ENCODE assay signal across 15 cellular contexts in the genomic region with DNA sequence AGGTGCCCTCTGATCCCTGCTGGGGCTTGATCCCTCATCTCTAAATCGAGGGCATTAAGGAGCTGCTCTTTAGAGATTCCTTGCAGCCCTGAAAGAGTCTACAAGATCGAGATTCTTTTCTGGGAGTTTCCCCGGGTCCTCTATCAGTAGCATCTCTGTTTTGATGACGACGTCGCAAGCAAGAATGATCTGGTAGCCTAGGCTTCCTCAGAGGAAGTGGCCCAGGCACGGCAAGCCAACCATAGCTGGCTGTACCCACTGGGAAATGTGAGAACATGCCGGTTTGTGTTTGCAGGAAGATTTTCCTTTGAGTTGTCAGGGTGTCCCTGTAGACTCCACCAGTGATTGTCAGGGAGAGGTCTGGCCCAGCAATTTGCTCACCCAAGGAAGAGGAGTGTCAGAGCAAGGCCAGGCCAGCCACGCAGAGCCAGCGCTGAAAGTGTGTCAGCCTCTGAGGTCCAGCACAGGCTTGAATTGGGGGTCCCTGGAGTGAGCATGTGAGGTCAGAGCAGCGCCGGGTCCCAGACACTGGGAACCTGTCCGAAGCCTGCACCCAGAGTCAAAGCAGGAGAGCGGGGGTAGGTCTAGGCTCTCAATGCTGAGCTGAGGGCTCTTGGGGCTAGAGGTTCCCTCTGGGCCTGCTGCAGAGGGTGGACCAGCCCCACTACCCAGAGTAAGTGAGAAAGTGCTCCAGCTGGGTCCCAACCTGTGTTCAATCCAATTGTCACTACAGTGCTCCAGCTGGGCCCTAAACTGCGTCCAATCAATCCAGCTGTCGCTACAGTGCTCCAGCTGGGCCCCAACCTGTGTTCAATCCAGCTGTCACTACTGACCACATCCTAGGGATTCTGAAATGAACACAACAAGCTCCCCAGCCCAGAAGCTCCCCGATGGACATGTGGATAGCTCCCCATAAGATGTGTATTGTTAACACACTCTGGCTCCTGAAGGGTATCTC.
DNase-seq lines count a peak whose midpoint lies in the region; ATAC-seq and TF ChIP-seq lines count a peak whose summit lies in the region.
"Had no signal": no experiment of that assay in that cellular context is flagged by ENCODE, and none has a peak within 500 bp of the region (broad histone marks: within the 10 kb centered on the region; RNA-seq: fewer than 3 reads in every experiment).

No MANE protein-coding gene starts in this region.

- no peak overlapping the region for H3K56ac ChIP-seq in H9 (ENCODE audit: insufficient read length, low read depth, low read length)

- CTCF ChIA-PET in activated CD8-positive, alpha-beta memory T cell treated with anti-CD3 and anti-CD28 coated beads, Interleukin-2, amount 10 ng/mL, durations not matched to agents 7 days and 5 days (lab: Charles Lee) = no interaction called here

- no peaks in the 10 kb centered on the region for H3K79me1 ChIP-seq in H9 (ENCODE audit: insufficient read depth, low read depth, low read length, poor library complexity, severe bottlenecking)

- H2BK120ac ChIP-seq in H9 (ENCODE audit: low read depth, low read length, poor library complexity, severe bottlenecking) = no peak overlapping the region

- TF ChIP-seq CTCF in H9 (conservative IDR thresholded peaks at IDR 0.05) = no peak
- TF ChIP-seq CTCF in psoas muscle (IDR thresholded peaks at IDR 0.05) = no peak

- no peak overlapping the region for H2BK5ac ChIP-seq in H9 (ENCODE audit: insufficient read length, low read length)

- H3K9me3 Mint-ChIP-seq in activated CD8-positive, alpha-beta memory T cell treated with anti-CD3 and anti-CD28 coated beads, Interleukin-2, amount 10 ng/mL, durations not matched to agents 7 days and 5 days (ENCODE audit: low read depth) = no peaks in the 10 kb centered on the region
- no peaks in the 10 kb centered on the region for H3K9me3 Mint-ChIP-seq in H9
- H3K9me3 Mint-ChIP-seq in central memory CD8-positive, alpha-beta T cell = no peaks in the 10 kb centered on the region
- H3K9me3 Mint-ChIP-seq in stimulated activated effector memory CD8-positive, alpha-beta T cell treated with anti-CD3 and anti-CD28 coated beads, Interleukin-12 subunit alpha, Interleukin-12 subunit beta, amount 100 ng/mL, for 72 hours = no peaks in the 10 kb centered on the region
- H3K9me3 Mint-ChIP-seq: nephron; stimulated activated naive CD8-positive, alpha-beta T cell treated with anti-CD3 and anti-CD28 coated beads, Interleukin-15, amount 100 ng/mL, for 72 hours had no signal

- no peak overlapping the region for H3K9ac ChIP-seq in H9 (ENCODE audit: extremely low read depth, insufficient read length, low read length)

- H3K79me2 ChIP-seq in H9 (ENCODE audit: insufficient read depth, low read length) = no peaks in the 10 kb centered on the region

- H3K27ac ChIP-seq in H9 (ENCODE audit: insufficient read length, low read depth, low read length) (no peak overlapping the region), psoas muscle (no peak overlapping the region)
- H3K27ac ChIP-seq: right lobe of liver, SK-N-MC, VCaP had no signal

- no peak overlapping the region for H2BK20ac ChIP-seq in H9 (ENCODE audit: low read depth, low read length, poor library complexity, severe bottlenecking)

- H4K8ac ChIP-seq in H9 (replicated peaks; ENCODE audit: insufficient read length, low read depth, low read length) = no peak overlapping the region

- H3K4me2 ChIP-seq in H9 (ENCODE audit: insufficient read depth, insufficient read length, low read length) = no peak overlapping the region

- H3K36me3 Mint-ChIP-seq in activated CD8-positive, alpha-beta memory T cell treated with anti-CD3 and anti-CD28 coated beads, Interleukin-2, amount 10 ng/mL, durations not matched to agents 7 days and 5 days = no peaks in the 10 kb centered on the region
- peaks cover 0 to 2% (median 0%) of the 10 kb centered on the region in 3 experiments; a peak in 3 of 7 replicates for H3K36me3 Mint-ChIP-seq in H9 (ENCODE audit: insufficient read depth in 1 of 3, low read depth in 3 of 3)
- no peaks in the 10 kb centered on the region for H3K36me3 Mint-ChIP-seq in central memory CD8-positive, alpha-beta T cell (ENCODE audit: insufficient read depth)
- H3K36me3 Mint-ChIP-seq in stimulated activated effector memory CD8-positive, alpha-beta T cell treated with anti-CD3 and anti-CD28 coated beads, Interleukin-12 subunit alpha, Interleukin-12 subunit beta, amount 100 ng/mL, for 72 hours = no peaks in the 10 kb centered on the region

- peaks cover 16% of the 10 kb centered on the region; the same call in 1 of the 2 replicates for H3K4me1 ChIP-seq in H9 (ENCODE audit: insufficient read depth, low read length)
- no peaks in the 10 kb centered on the region for H3K4me1 ChIP-seq in psoas muscle
- H3K4me1 ChIP-seq: right lobe of liver had no signal

- no peak overlapping the region for H3K23ac ChIP-seq in H9 (ENCODE audit: insufficient read length, low read depth, low read length)

- no peaks in the 10 kb centered on the region for H4K20me1 ChIP-seq in H9 (ENCODE audit: control insufficient read depth, insufficient read depth, insufficient read length)

- H3K4ac ChIP-seq in H9 (ENCODE audit: low read depth, low read length) = no peak overlapping the region

- no peak overlapping the region for H2BK12ac ChIP-seq in H9 (ENCODE audit: insufficient read length, low read depth, low read length)

- H3K14ac ChIP-seq in H9 (ENCODE audit: insufficient read depth, low read length) = no peak overlapping the region

- no peak for ATAC-seq in activated CD8-positive, alpha-beta memory T cell treated with anti-CD3 and anti-CD28 coated beads, Interleukin-2, amount 10 ng/mL, durations not matched to agents 7 days and 5 days
- peak; percentile 23 for ATAC-seq in central memory CD8-positive, alpha-beta T cell (replicated peaks; ENCODE audit: extremely low read depth, poor library complexity, severe bottlenecking)
- peak; percentile 41 for ATAC-seq in stimulated activated effector memory CD8-positive, alpha-beta T cell treated with anti-CD3 and anti-CD28 coated beads, Interleukin-12 subunit alpha, Interleukin-12 subunit beta, amount 100 ng/mL, for 72 hours
- ATAC-seq in psoas muscle (no peak), GM19455 (IDR thresholded peaks at IDR 0.05; ENCODE audit: unreplicated experiment) (no peak)
- ATAC-seq: stimulated activated naive CD8-positive, alpha-beta T cell treated with anti-CD3 and anti-CD28 coated beads, Interleukin-15, amount 100 ng/mL, for 72 hours had no signal

- no peaks in the 10 kb centered on the region for H3K36me3 ChIP-seq in psoas muscle (ENCODE audit: insufficient read depth in 1 of 2, low read depth in 1 of 2)

- no peak overlapping the region for H3T11ph ChIP-seq in H9 (ENCODE audit: low read length)

- no peak overlapping the region for H3K4me3 Mint-ChIP-seq in activated CD8-positive, alpha-beta memory T cell treated with anti-CD3 and anti-CD28 coated beads, Interleukin-2, amount 10 ng/mL, durations not matched to agents 7 days and 5 days
- H3K4me3 Mint-ChIP-seq in H9 = no peak overlapping the region
- no peak overlapping the region for H3K4me3 Mint-ChIP-seq in central memory CD8-positive, alpha-beta T cell
- peak overlapping the region; percentile 29 for H3K4me3 Mint-ChIP-seq in stimulated activated effector memory CD8-positive, alpha-beta T cell treated with anti-CD3 and anti-CD28 coated beads, Interleukin-12 subunit alpha, Interleukin-12 subunit beta, amount 100 ng/mL, for 72 hours
- H3K4me3 Mint-ChIP-seq: nephron; stimulated activated naive CD8-positive, alpha-beta T cell treated with anti-CD3 and anti-CD28 coated beads, Interleukin-15, amount 100 ng/mL, for 72 hours had no signal

- intact Hi-C loops in psoas muscle (cut with DNase I) = no loop called here

- H4K5ac ChIP-seq in H9 (ENCODE audit: insufficient read length, low read depth, low read length) = no peak overlapping the region

- no peak overlapping the region for H4K91ac ChIP-seq in H9 (ENCODE audit: insufficient read length, low read depth, low read length)

- H3K27me3 Mint-ChIP-seq in activated CD8-positive, alpha-beta memory T cell treated with anti-CD3 and anti-CD28 coated beads, Interleukin-2, amount 10 ng/mL, durations not matched to agents 7 days and 5 days = peaks cover 8% of the 10 kb centered on the region
- peaks cover 35% of the 10 kb centered on the region for H3K27me3 Mint-ChIP-seq in H9 (ENCODE audit: low read depth)
- peaks cover 8% of the 10 kb centered on the region for H3K27me3 Mint-ChIP-seq in central memory CD8-positive, alpha-beta T cell

- H2BK15ac ChIP-seq in H9 (ENCODE audit: low read depth, low read length) = no peak overlapping the region

- H2AK5ac ChIP-seq in H9 (ENCODE audit: insufficient read length, low read length) = no peak overlapping the region

- no peaks in the 10 kb centered on the region for H3K27me3 ChIP-seq in H9 (ENCODE audit: insufficient read depth, low read length)
- peaks cover 0 to 9% (median 0%) of the 10 kb centered on the region in 3 donors for H3K27me3 ChIP-seq in psoas muscle (ENCODE audit: insufficient read depth in 3 of 3, low read length in 2 of 3)
- H3K27me3 ChIP-seq: right lobe of liver had no signal

- H3K9me3 ChIP-seq in H9 (ENCODE audit: control insufficient read depth, low read depth, low read length) (no peaks in the 10 kb centered on the region), psoas muscle (no peaks in the 10 kb centered on the region)
- H3K9me3 ChIP-seq: right lobe of liver had no signal

- H3K4me3 ChIP-seq in psoas muscle = no peak overlapping the region
- H3K4me3 ChIP-seq: right lobe of liver, SK-N-MC had no signal

- H3K18ac ChIP-seq in H9 (ENCODE audit: insufficient read length, low read depth, low read length) = no peak overlapping the region

- WGBS in H9 (ENCODE audit: extremely low coverage, insufficient read length, low lambda C conversion rate) = no CpG with 5 or more reads among the region's 17 CpGs
- WGBS in psoas muscle, 3 donors = 59 to 61% (median 60%) methylated on average over 17 of the region's 17 CpGs

- H3K4me1 Mint-ChIP-seq in activated CD8-positive, alpha-beta memory T cell treated with anti-CD3 and anti-CD28 coated beads, Interleukin-2, amount 10 ng/mL, durations not matched to agents 7 days and 5 days = peaks cover 29% of the 10 kb centered on the region
- peaks cover 34 to 54% of the 10 kb centered on the region in 2 experiments for H3K4me1 Mint-ChIP-seq in H9
- H3K4me1 Mint-ChIP-seq in central memory CD8-positive, alpha-beta T cell = peaks cover 14% of the 10 kb centered on the region
- H3K4me1 Mint-ChIP-seq in stimulated activated effector memory CD8-positive, alpha-beta T cell treated with anti-CD3 and anti-CD28 coated beads, Interleukin-12 subunit alpha, Interleukin-12 subunit beta, amount 100 ng/mL, for 72 hours = peaks cover 50% of the 10 kb centered on the region
- H3K4me1 Mint-ChIP-seq: nephron had no signal

- no peaks in the 10 kb centered on the region for H3K23me2 ChIP-seq in H9 (ENCODE audit: insufficient read length, low read depth, low read length, poor library complexity, severe bottlenecking)

- peak overlapping the region; percentile 44 for H3K27ac Mint-ChIP-seq in activated CD8-positive, alpha-beta memory T cell treated with anti-CD3 and anti-CD28 coated beads, Interleukin-2, amount 10 ng/mL, durations not matched to agents 7 days and 5 days
- H3K27ac Mint-ChIP-seq in H9 = peak overlapping the region in 2 of 3 experiments; percentile 18 to 53; a peak in 2 of 7 replicates
- no peak overlapping the region for H3K27ac Mint-ChIP-seq in central memory CD8-positive, alpha-beta T cell (ENCODE audit: low read depth)
- H3K27ac Mint-ChIP-seq in stimulated activated effector memory CD8-positive, alpha-beta T cell treated with anti-CD3 and anti-CD28 coated beads, Interleukin-12 subunit alpha, Interleukin-12 subunit beta, amount 100 ng/mL, for 72 hours = peak overlapping the region; percentile 58
- H3K27ac Mint-ChIP-seq: nephron; stimulated activated naive CD8-positive, alpha-beta T cell treated with anti-CD3 and anti-CD28 coated beads, Interleukin-15, amount 100 ng/mL, for 72 hours had no signal

- DNase-seq in activated CD8-positive, alpha-beta memory T cell treated with anti-CD3 and anti-CD28 coated beads, Interleukin-2, amount 10 ng/mL, durations not matched to agents 7 days and 5 days = no peak
- DNase-seq in activated CD8-positive, alpha-beta memory T cell treated with anti-CD3 and anti-CD28 coated beads, Interleukin-2, amount 50 U/mL, for 4 hours = no peak
- DNase-seq in H9 (no peak), psoas muscle (no peak), NCI-H2196 (lab: John Stamatoyannopoulos, UW; ENCODE audit: unreplicated experiment) (no peak)
- DNase-seq in central memory CD8-positive, alpha-beta T cell (ENCODE audit: low spot score in 2 of 2) = no peak
- DNase-seq in stimulated activated effector memory CD8-positive, alpha-beta T cell treated with anti-CD3 and anti-CD28 coated beads, Interleukin-12 subunit alpha, Interleukin-12 subunit beta, amount 100 ng/mL, for 72 hours (ENCODE audit: low spot score in 2 of 2) = no peak
- DNase-seq: hypothalamus; right lobe of liver; stimulated activated CD4-positive, alpha-beta T cell treated with anti-CD3 and anti-CD28 coated beads, Interleukin-4, amount 100 ng/mL, for 4 hours; stimulated activated naive CD8-positive, alpha-beta T cell treated with anti-CD3 and anti-CD28 coated beads, Interleukin-15, amount 100 ng/mL, for 72 hours had no signal

- no peak overlapping the region for H2AFZ ChIP-seq in H9 (ENCODE audit: low read length)

Comparison
In these comparisons a context has a peak if more than half of its experiments do, and no peak if none do; other contexts are left out.
1. ATAC-seq: peak in central memory CD8-positive, alpha-beta T cell (single experiment) and stimulated activated effector memory CD8-positive, alpha-beta T cell treated with anti-CD3 and anti-CD28 coated beads, Interleukin-12 subunit alpha, Interleukin-12 subunit beta, amount 100 ng/mL, for 72 hours (single experiment); none in activated CD8-positive, alpha-beta memory T cell treated with anti-CD3 and anti-CD28 coated beads, Interleukin-2, amount 10 ng/mL, durations not matched to agents 7 days and 5 days (single experiment), psoas muscle (0 of 4) and GM19455 (single experiment).